ENCODE assay signal across 11 cellular contexts in the genomic region with DNA sequence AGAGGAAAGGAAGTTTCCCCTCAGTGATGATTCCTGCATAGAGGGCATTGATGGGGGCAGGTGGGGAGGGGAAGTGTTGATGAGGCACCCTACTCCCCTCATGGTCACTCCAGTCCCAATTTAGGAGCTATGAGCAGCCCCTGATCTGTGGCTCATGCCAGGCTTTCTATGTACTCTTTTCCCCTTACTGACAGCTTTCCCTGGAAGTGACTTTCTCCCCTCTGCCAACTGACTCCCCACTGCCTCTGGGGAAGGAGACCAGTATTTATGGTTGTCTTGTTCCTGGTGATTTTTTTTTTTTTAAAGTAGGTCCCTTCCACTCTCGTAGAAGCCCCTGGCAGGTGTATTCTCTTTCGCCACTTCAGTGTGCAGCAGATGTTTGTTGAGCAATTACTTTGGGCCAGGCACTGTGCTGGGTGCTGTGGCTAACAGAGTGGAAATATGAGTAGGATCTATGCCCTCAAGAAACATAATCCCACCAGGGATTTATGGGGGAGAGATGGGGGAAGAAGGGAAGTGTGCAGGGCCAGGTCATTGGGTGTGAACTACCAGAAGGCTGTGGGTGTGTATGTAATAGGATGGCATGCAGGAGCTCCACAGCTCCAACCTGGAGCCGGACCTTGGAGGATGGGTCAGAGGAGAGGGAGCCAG. TPM values are rescaled to one million over a fixed set of nuclear protein-coding genes. Genes with fewer than 3 reads are reported as not detected.
DNase-seq lines count a peak whose midpoint lies in the region; ATAC-seq and TF ChIP-seq lines count a peak whose summit lies in the region.
"Had no signal": no experiment of that assay in that cellular context is flagged by ENCODE, and none has a peak within 500 bp of the region (broad histone marks: within the 10 kb centered on the region; RNA-seq: fewer than 3 reads in every experiment).

No MANE protein-coding gene starts in this region.

- H3K79me1 ChIP-seq in IMR-90 (ENCODE audit: low read depth in 1 of 2, low read length in 2 of 2), result peaks cover 14 to 65% of the 10 kb centered on the region in 2 experiments

- dilution Hi-C loops in IMR-90 (cut with HindIII; ENCODE audit: low sequenced_read_pairs, unreplicated experiment), result no loop called here

- no peak for TF ChIP-seq POLR2A in IMR-90 (IDR thresholded peaks at IDR 0.05; ENCODE audit: low read depth, low read length)

- H4K91ac ChIP-seq in IMR-90 (ENCODE audit: insufficient read depth, low read depth, low read length), result no peak overlapping the region

- no peak overlapping the region for H2BK5ac ChIP-seq in IMR-90 (ENCODE audit: low read depth, low read length, poor library complexity, severe bottlenecking)

- peaks cover 42% of the 10 kb centered on the region for H4K20me1 ChIP-seq in IMR-90 (ENCODE audit: insufficient read depth, low read length)

- H4K5ac ChIP-seq in IMR-90 (ENCODE audit: low read depth, low read length), result no peak overlapping the region

- H3K9me3 Mint-ChIP-seq in nephron, result no peaks in the 10 kb centered on the region
- H3K9me3 Mint-ChIP-seq: stimulated activated naive CD8-positive, alpha-beta T cell treated with anti-CD3 and anti-CD28 coated beads, Interleukin-15, Interleukin-2, amounts not matched to agents 100 ng/mL and 50 ng/mL, for 24 hours had no signal

- TF ChIP-seq CTCF in AG04449 (IDR thresholded peaks at IDR 0.05; ENCODE audit: insufficient read depth, low read length, missing control alignments) (no peak), IMR-90 (conservative IDR thresholded peaks at IDR 0.05; ENCODE audit: low read depth, low read length) (no peak), nephron (IDR thresholded peaks at IDR 0.05; ENCODE audit: unreplicated experiment in 3 of 3) (no peak)

- ATAC-seq in IMR-90 (ENCODE audit: low read depth), result no peak
- no peak for ATAC-seq in HG02588 (IDR thresholded peaks at IDR 0.05; ENCODE audit: unreplicated experiment)
- ATAC-seq: activated CD4-positive, CD25-positive, alpha-beta regulatory T cell treated with anti-CD3 and anti-CD28 coated beads, Interleukin-2, amount 50 U/mL, for 24 hours had no signal

- intact Hi-C loops in IMR-90 (cut with micrococcal nuclease), result loop anchor here (5.0 to 10.0 kb wide), 2 partner anchors 82 to 201 kb away; partner anchors contain the start of genes RPL4 and ZWILCH

- CTCF ChIA-PET in AG04449 (lab: Yijun Ruan, JAX), result interaction anchor here (0.6 to 19.8 kb wide), 15 partner anchors 9 to 159 kb away, joined by 3 to 234 read pairs (median 5); no protein-coding TSS in a partner anchor
- CTCF ChIA-PET in IMR-90 (lab: Yijun Ruan, JAX), result interaction anchor here (0.5 to 4.4 kb wide), 5 partner anchors 67 to 177 kb away, joined by 3 to 17 read pairs (median 5); no protein-coding TSS in a partner anchor

- H3K9me1 ChIP-seq in IMR-90 (ENCODE audit: insufficient read depth, low read length), result peaks cover 17% of the 10 kb centered on the region

- H3K4me3 ChIP-seq in AG04449 (ENCODE audit: low read depth, low read length), result peak overlapping the region; percentile 83
- peak overlapping the region; percentile 72 for H3K4me3 ChIP-seq in IMR-90 (ENCODE audit: insufficient read depth, low read depth, low read length)
- H3K4me3 ChIP-seq in duodenal mucosa (ENCODE audit: low read depth in 1 of 2, low read length in 2 of 2), result peak overlapping the region; percentile 83 to 89

- H3K9me3 ChIP-seq in IMR-90 (ENCODE audit: control insufficient read depth, insufficient read depth, low read length) (no peaks in the 10 kb centered on the region), duodenal mucosa (ENCODE audit: control insufficient read depth in 1 of 2, low read length in 2 of 2) (no peaks in the 10 kb centered on the region)

- H2AFZ ChIP-seq in IMR-90 (replicated peaks; ENCODE audit: low read length, poor library complexity), result no peak overlapping the region

- no peak overlapping the region for H3K56ac ChIP-seq in IMR-90 (ENCODE audit: extremely low read depth, insufficient read depth, low read length)

- no peak overlapping the region for H3K18ac ChIP-seq in IMR-90 (ENCODE audit: low read depth, low read length)

- H2AK5ac ChIP-seq in IMR-90 (ENCODE audit: low read depth, low read length), result peak overlapping the region; percentile 72

- peak overlapping the region; percentile 38 for H2AK9ac ChIP-seq in IMR-90 (replicated peaks; ENCODE audit: low read depth, low read length, poor library complexity)

- in situ Hi-C loops in IMR-90 (cut with MboI; ENCODE audit: low sequenced_read_pairs), result loop anchor here (5.0 to 25.0 kb wide), 2 partner anchors 67 to 132 kb away; no protein-coding TSS in a partner anchor

- H3K27me3 ChIP-seq in IMR-90 (ENCODE audit: control insufficient read depth, insufficient read depth, low read length) (no peaks in the 10 kb centered on the region), duodenal mucosa (ENCODE audit: control insufficient read depth in 1 of 2, insufficient read depth in 2 of 2, low read length in 2 of 2) (no peaks in the 10 kb centered on the region)

- no peak overlapping the region; the same call in 1 of the 2 replicates for H2BK20ac ChIP-seq in IMR-90 (ENCODE audit: low read depth, low read length)

- H3K9ac ChIP-seq in IMR-90 (ENCODE audit: low read depth, low read length), result peak overlapping the region; percentile 96
- H3K9ac ChIP-seq in duodenal mucosa (ENCODE audit: low read depth in 1 of 2, low read length in 2 of 2), result peak overlapping the region; percentile 32 to 33

- H3K23ac ChIP-seq in IMR-90 (ENCODE audit: low read depth, low read length), result peak overlapping the region; percentile 98

- H3K4me3 Mint-ChIP-seq in nephron, result peak overlapping the region; percentile 93 to 98 (median 97)

- no peak overlapping the region; a peak in 1 of 4 replicates for H4K8ac ChIP-seq in IMR-90 (ENCODE audit: low read depth in 2 of 2, low read length in 2 of 2)

- no peak for TF ChIP-seq RAD21 in IMR-90 (IDR thresholded peaks at IDR 0.05; ENCODE audit: low read length)

- BruUV-seq in IMR-90 (replicated peaks; lab: Mats Ljungman, UMichigan), result no TSS peak

- H3K27me3 Mint-ChIP-seq in nephron (ENCODE audit: low read depth), result no peaks in the 10 kb centered on the region

- POLR2A ChIA-PET in AG04449 (lab: Yijun Ruan, JAX), result no interaction called here
- POLR2A ChIA-PET in IMR-90 (lab: Charles Lee; ENCODE audit: unreplicated experiment), result interaction anchor here (0.6 to 1.0 kb wide), 2 partner anchors 10 to 137 kb away, joined by 6 to 8 read pairs; no protein-coding TSS in a partner anchor

- peak overlapping the region; percentile 99 for H3K4me2 ChIP-seq in IMR-90 (ENCODE audit: low read depth, low read length)

- peak overlapping the region; percentile 90; the same call in 1 of the 2 replicates for H3K14ac ChIP-seq in IMR-90 (replicated peaks; ENCODE audit: low read depth, low read length)

- peak overlapping the region; percentile 97 for H3K27ac Mint-ChIP-seq in nephron
- H3K27ac Mint-ChIP-seq: stimulated activated naive CD8-positive, alpha-beta T cell treated with anti-CD3 and anti-CD28 coated beads, Interleukin-15, Interleukin-2, amounts not matched to agents 100 ng/mL and 50 ng/mL, for 24 hours had no signal

- H3K36me3 ChIP-seq in IMR-90 (ENCODE audit: control insufficient read depth, insufficient read depth, low read length) (peaks cover 4% of the 10 kb centered on the region), duodenal mucosa (ENCODE audit: control insufficient read depth in 1 of 2, insufficient read depth in 2 of 2, low read length in 2 of 2) (no peaks in the 10 kb centered on the region)

- peak overlapping the region; percentile 36; the same call in 1 of the 2 replicates for H3K4ac ChIP-seq in IMR-90 (ENCODE audit: low read depth, low read length)

- DNase-seq in AG04449 (ENCODE audit: low read depth, low spot score) (no peak), IMR-90 (no peak), HCEC 1CT (no peak), NCI-H2029 treated with DMSO at 0.1 percent for 48 hours (lab: John Stamatoyannopoulos, UW) (no peak), COLO829 (ENCODE audit: low spot score) (no peak)
- DNase-seq: NCI-H1092 had no signal

- no CpG with 5 or more reads among the region's 3 CpGs for WGBS in IMR-90 (ENCODE audit: extremely low coverage in 2 of 2, insufficient read length in 1 of 2), 2 experiments

- H3K4me1 ChIP-seq in IMR-90 (ENCODE audit: control insufficient read depth, insufficient read depth, low read length) (peaks cover 25% of the 10 kb centered on the region), duodenal mucosa (ENCODE audit: control insufficient read depth in 1 of 2, insufficient read depth in 2 of 2, low read length in 2 of 2) (peaks cover 37 to 43% of the 10 kb centered on the region in 2 donors)

- H3K4me1 Mint-ChIP-seq in nephron, result peaks cover 50% of the 10 kb centered on the region

- no peak overlapping the region for H2BK120ac ChIP-seq in IMR-90 (ENCODE audit: low read depth, low read length)

- H3K27ac ChIP-seq in IMR-90 (ENCODE audit: insufficient read depth, low read length) (no peak overlapping the region), duodenal mucosa (ENCODE audit: low read depth, low read length) (no peak overlapping the region)

- H2BK15ac ChIP-seq in IMR-90 (ENCODE audit: low read depth, low read length), result no peak overlapping the region

- H3K36me3 Mint-ChIP-seq in nephron (ENCODE audit: low read depth), result peaks cover 37% of the 10 kb centered on the region

TF ChIP-seq in IMR-90, 13 proteins besides CTCF, POLR2A, EP300 and RAD21 (continues in another document):
- no peak for TF ChIP-seq RCOR1 (IDR thresholded peaks at IDR 0.05; ENCODE audit: insufficient replicate concordance, low read length)
- TF ChIP-seq NFE2L2 (IDR thresholded peaks at IDR 0.05; ENCODE audit: low read depth, low read length), result no peak
- TF ChIP-seq MXI1 (IDR thresholded peaks at IDR 0.05; ENCODE audit: borderline replicate concordance, low read depth, low read length), result no peak
- TF ChIP-seq SMC3 (IDR thresholded peaks at IDR 0.05; ENCODE audit: low read depth, low read length), result no peak
- no peak for TF ChIP-seq CHD1 (IDR thresholded peaks at IDR 0.05; ENCODE audit: low read depth, low read length)
- TF ChIP-seq BHLHE40 (IDR thresholded peaks at IDR 0.05; ENCODE audit: low read depth, low read length), result no peak
- no peak for TF ChIP-seq RFX5 (IDR thresholded peaks at IDR 0.05; ENCODE audit: low read depth, low read length)
- TF ChIP-seq MAZ (IDR thresholded peaks at IDR 0.05; ENCODE audit: borderline replicate concordance, low read depth, low read length), result no peak
- no peak for TF ChIP-seq USF2 (IDR thresholded peaks at IDR 0.05; ENCODE audit: low read depth, low read length)
- TF ChIP-seq MAFK (IDR thresholded peaks at IDR 0.05; ENCODE audit: low read depth, low read length), result no peak

RNA-seq across cellular contexts. Expression of gene SMAD6, which starts 3.4 kb away (rescaled TPM):
- total RNA-seq in IMR-90 (2012; rRNA removed), result 3.6 and 4.8 TPM in 2 replicates
- 8.5 and 13.6 TPM in 2 replicates for polyA plus RNA-seq in IMR-90 (2012; rRNA removed)
- 4.7 and 9.3 TPM in 2 replicates for polyA plus RNA-seq in IMR-90 (2012; cell fraction: cytosol; rRNA removed)
- polyA plus RNA-seq in IMR-90 (2012; cell fraction: nucleus; rRNA removed; ENCODE audit: low replicate concordance), result 17.3 and 42.6 TPM in 2 replicates
